20 cellular contexts compared by ENCODE assay signal in genomic region chr7:22843681-22844309, GRCh38. TPM values are rescaled to one million over a fixed set of nuclear protein-coding genes. Genes with fewer than 3 reads are reported as not detected.
DNase-seq lines count a peak whose midpoint lies in the region; ATAC-seq, FAIRE-seq and TF ChIP-seq lines count a peak whose summit lies in the region.
"Had no signal": no experiment of that assay in that cellular context is flagged by ENCODE, and none has a peak within 500 bp of the region (broad histone marks: within the 10 kb centered on the region; RNA-seq: fewer than 3 reads in every experiment).

No MANE protein-coding gene starts in this region.

- H3K23ac ChIP-seq in H1 (ENCODE audit: insufficient read length) = no peak overlapping the region

- H3K9ac ChIP-seq in mammary epithelial cell (ENCODE audit: insufficient read depth, low read length) (no peak overlapping the region), H1 (replicated peaks in 1 of 4; ENCODE audit: extremely low read depth in 1 of 4, low read depth in 3 of 4, low read length in 3 of 4) (no peak overlapping the region), SK-N-SH (no peak overlapping the region)

- no peak for TF ChIP-seq RAD21 in H1 (IDR thresholded peaks at IDR 0.05 in 1 of 2, conservative IDR thresholded peaks at IDR 0.05 in 1 of 2; ENCODE audit: low read depth in 2 of 2, low read length in 2 of 2)
- no peak for TF ChIP-seq RAD21 in SK-N-SH (IDR thresholded peaks at IDR 0.05; ENCODE audit: low read length)

- no peak for ATAC-seq in GM18868 (IDR thresholded peaks at IDR 0.05; ENCODE audit: unreplicated experiment)
- ATAC-seq: A549 had no signal

- H2BK12ac ChIP-seq in H1 (ENCODE audit: low read depth, low read length) = peak overlapping the region; percentile 35; the same call in 1 of the 2 replicates

- H3K79me2 ChIP-seq in mammary epithelial cell (ENCODE audit: insufficient read depth, low read length) (no peaks in the 10 kb centered on the region), H1 (ENCODE audit: control insufficient read depth in 1 of 2, insufficient read depth in 2 of 2, low read length in 2 of 2) (no peaks in the 10 kb centered on the region), SK-N-SH (ENCODE audit: insufficient read depth) (no peaks in the 10 kb centered on the region)

- H3K79me1 ChIP-seq in H1 (ENCODE audit: low read depth, low read length) = no peaks in the 10 kb centered on the region

- in situ Hi-C loops in mammary epithelial cell (cut with MboI; ENCODE audit: low sequenced_read_pairs in 2 of 2) = no loop called here

- no peaks in the 10 kb centered on the region for H4K20me1 ChIP-seq in mammary epithelial cell (ENCODE audit: insufficient read depth, low read length)
- no peaks in the 10 kb centered on the region for H4K20me1 ChIP-seq in H1 (replicated peaks in 1 of 2; ENCODE audit: control insufficient read depth in 1 of 2, insufficient read depth in 2 of 2, low read length in 2 of 2)
- H4K20me1 ChIP-seq in SK-N-SH (ENCODE audit: insufficient read depth) = no peaks in the 10 kb centered on the region

- TF ChIP-seq POLR2A in breast epithelium (IDR thresholded peaks at IDR 0.05) (no peak), H1 (IDR thresholded peaks at IDR 0.05; ENCODE audit: control extremely low read depth in 1 of 2, low read depth in 2 of 2, low read length in 2 of 2) (no peak)

- intact Hi-C loops in breast epithelium (cut with DNase I; ENCODE audit: low total_unique reads) = no loop called here
- intact Hi-C loops in mammary epithelial cell (cut with micrococcal nuclease) = no loop called here

- FAIRE-seq in H1 (lab: Jason Lieb, UNC) = no peak
- FAIRE-seq: A549, GM12891, RCC 7860 had no signal

- H3K14ac ChIP-seq in H1 (ENCODE audit: insufficient read length) = no peak overlapping the region

- no peaks in the 10 kb centered on the region for H3K27me3 Mint-ChIP-seq in osteocyte (ENCODE audit: unreplicated experiment)

- no peak overlapping the region for H3K4me3 Mint-ChIP-seq in osteocyte (ENCODE audit: unreplicated experiment)

- H3K4me1 ChIP-seq in breast epithelium = no peaks in the 10 kb centered on the region
- peaks cover 18% of the 10 kb centered on the region for H3K4me1 ChIP-seq in mammary epithelial cell (ENCODE audit: insufficient read depth, low read length)
- H3K4me1 ChIP-seq in H1 (replicated peaks in 1 of 4; ENCODE audit: control insufficient read depth in 3 of 4, insufficient read depth in 4 of 4, low read length in 3 of 4) = peaks cover 6 to 7% (median 6%) of the 10 kb centered on the region in 4 experiments; a peak in 6 of 7 replicates
- H3K4me1 ChIP-seq in SK-N-SH (ENCODE audit: control insufficient read depth in 1 of 2, insufficient read depth in 2 of 2, low read depth in 1 of 2, low read length in 1 of 2) = peaks cover 0 to 5% of the 10 kb centered on the region in 2 experiments; a peak in 1 of 4 replicates
- H3K4me1 ChIP-seq: A549, BE2C had no signal

- no peak overlapping the region for H3K4ac ChIP-seq in H1 (replicated peaks; ENCODE audit: insufficient read length, low read depth, low read length)

- no peaks in the 10 kb centered on the region for H3K9me2 ChIP-seq in SK-N-SH

- CTCF ChIA-PET in mammary epithelial cell (lab: Charles Lee; ENCODE audit: low non-redundant PET) = no interaction called here
- CTCF ChIA-PET in H1 (lab: Charles Lee; ENCODE audit: partially characterized antibody) = no interaction called here
- CTCF ChIA-PET in SK-N-SH (lab: Yijun Ruan, JAX) = no interaction called here

- H3K27me3 ChIP-seq in breast epithelium = no peaks in the 10 kb centered on the region
- no peaks in the 10 kb centered on the region for H3K27me3 ChIP-seq in mammary epithelial cell (ENCODE audit: insufficient read depth, low read length)
- H3K27me3 ChIP-seq in H1 (replicated peaks in 1 of 4; ENCODE audit: control insufficient read depth in 3 of 4, extremely low read depth in 1 of 4, insufficient read depth in 3 of 4, low read length in 3 of 4) = no peaks in the 10 kb centered on the region
- peaks cover 39% of the 10 kb centered on the region; the same call in 1 of the 2 replicates for H3K27me3 ChIP-seq in SK-N-SH (ENCODE audit: insufficient read depth)
- H3K27me3 ChIP-seq: SJCRH30 had no signal

- H3K36me3 Mint-ChIP-seq in osteocyte (ENCODE audit: unreplicated experiment) = no peaks in the 10 kb centered on the region

- no peak overlapping the region for H3K18ac ChIP-seq in H1 (ENCODE audit: extremely low read depth, low read length)

- DNase-seq in breast epithelium (ENCODE audit: low spot score in 2 of 2) (no peak), mammary epithelial cell (no peak), H1 (ENCODE audit: low read depth in 1 of 2, low spot score in 2 of 2) (no peak), osteocyte (ENCODE audit: extremely low spot score, unreplicated experiment) (no peak), SK-N-SH (no peak), NK-92 (lab: John Stamatoyannopoulos, UW; ENCODE audit: unreplicated experiment) (no peak)
- DNase-seq: BE2C, DMS79, IMR-90, NCI-H1105 treated with DMSO at 0.1 percent for 48 hours, NCI-H2029 treated with DMSO at 0.1 percent for 48 hours, NCI-H2171, NCI-H524 treated with DMSO at 0.1 percent for 48 hours, NCI-H82, OCI-M1, SJCRH30 had no signal

- H3K36me3 ChIP-seq in breast epithelium = no peaks in the 10 kb centered on the region
- H3K36me3 ChIP-seq in mammary epithelial cell (ENCODE audit: insufficient read depth, low read length) = no peaks in the 10 kb centered on the region
- H3K36me3 ChIP-seq in H1 (ENCODE audit: control insufficient read depth in 2 of 4, insufficient read depth in 4 of 4, low read length in 3 of 4) = no peaks in the 10 kb centered on the region
- H3K36me3 ChIP-seq in SK-N-SH (replicated peaks in 1 of 2; ENCODE audit: control insufficient read depth in 1 of 2, insufficient read depth in 2 of 2, low read length in 1 of 2) = no peaks in the 10 kb centered on the region
- H3K36me3 ChIP-seq: BE2C, SJCRH30 had no signal

- no peak overlapping the region for H2BK120ac ChIP-seq in H1 (replicated peaks; ENCODE audit: low read depth, low read length)

- H3K4me2 ChIP-seq in mammary epithelial cell (ENCODE audit: insufficient read depth, low read depth, low read length) = no peak overlapping the region
- no peak overlapping the region for H3K4me2 ChIP-seq in H1 (ENCODE audit: insufficient read depth in 1 of 2, low read depth in 2 of 2, low read length in 2 of 2)
- no peak overlapping the region for H3K4me2 ChIP-seq in SK-N-SH
- H3K4me2 ChIP-seq: A549 had no signal

- H3K27ac ChIP-seq in breast epithelium (peak overlapping the region; percentile 80 to 95), mammary epithelial cell (ENCODE audit: insufficient read depth, low read depth, low read length) (no peak overlapping the region), H1 (ENCODE audit: low read depth, low read length) (no peak overlapping the region), SK-N-SH (ENCODE audit: low read depth in 2 of 2, low read length in 1 of 2) (no peak overlapping the region)
- H3K27ac ChIP-seq: A549, SJCRH30 had no signal

- no peak overlapping the region for H2AK5ac ChIP-seq in H1 (ENCODE audit: low read depth, low read length)

- H4K91ac ChIP-seq in H1 (replicated peaks; ENCODE audit: insufficient read length, low read length) = no peak overlapping the region

- H3K27ac Mint-ChIP-seq in osteocyte (ENCODE audit: unreplicated experiment) = peak overlapping the region; percentile 8

- TF ChIP-seq EP300 in H1 (IDR thresholded peaks at IDR 0.05; ENCODE audit: borderline replicate concordance in 1 of 2, low read depth in 2 of 2, low read length in 2 of 2) (no peak), SK-N-SH (IDR thresholded peaks at IDR 0.05; ENCODE audit: borderline replicate concordance in 1 of 2, low read depth in 1 of 2, low read length in 1 of 2) (no peak)

- H3K23me2 ChIP-seq in H1 (ENCODE audit: low read depth, low read length) = no peaks in the 10 kb centered on the region

- no peaks in the 10 kb centered on the region for H3K9me3 Mint-ChIP-seq in osteocyte (ENCODE audit: unreplicated experiment)

- dilution Hi-C loops in mammary epithelial cell (cut with HindIII; ENCODE audit: low sequenced_read_pairs) = no loop called here

- H2BK15ac ChIP-seq in H1 (ENCODE audit: low read length) = no peak overlapping the region

- no peak overlapping the region for H2BK5ac ChIP-seq in H1 (ENCODE audit: low read depth, low read length)

- H3F3A ChIP-seq in SK-N-SH (replicated peaks; ENCODE audit: insufficient read depth) = no peaks in the 10 kb centered on the region

- POLR2A ChIA-PET in H1 (lab: Charles Lee; ENCODE audit: partially characterized antibody) = interaction anchor here (0.8 to 1.3 kb wide), 2 partner anchors 12 to 21 kb away, joined by 3 to 4 read pairs; no protein-coding TSS in a partner anchor
- POLR2A ChIA-PET in SK-N-SH (lab: Yijun Ruan, JAX) = no interaction called here

- peaks cover 16% of the 10 kb centered on the region for H3K4me1 Mint-ChIP-seq in osteocyte (ENCODE audit: unreplicated experiment)

- no peak for TF ChIP-seq CTCF in breast epithelium (IDR thresholded peaks at IDR 0.05)
- TF ChIP-seq CTCF in mammary epithelial cell (conservative IDR thresholded peaks at IDR 0.05 in 1 of 2, IDR thresholded peaks at IDR 0.05 in 1 of 2; ENCODE audit: extremely low read depth in 1 of 2, insufficient read depth in 1 of 2, low read depth in 1 of 2, low read length in 2 of 2) = no peak
- TF ChIP-seq CTCF in H1 (IDR thresholded peaks at IDR 0.05; ENCODE audit: control extremely low read depth in 1 of 3, insufficient read depth in 1 of 3, low read depth in 1 of 3, low read length in 3 of 3) = no peak
- TF ChIP-seq CTCF in osteocyte (IDR thresholded peaks at IDR 0.05) = no peak
- no peak for TF ChIP-seq CTCF in SK-N-SH (IDR thresholded peaks at IDR 0.05)

- no peak overlapping the region for H4K8ac ChIP-seq in H1 (ENCODE audit: extremely low read depth, insufficient read depth, low read length)

- H3K56ac ChIP-seq in H1 (replicated peaks; ENCODE audit: insufficient read length, low read depth, low read length) = no peak overlapping the region

- H3K4me3 ChIP-seq in breast epithelium (no peak overlapping the region), mammary epithelial cell (replicated peaks in 1 of 3; ENCODE audit: insufficient read depth in 1 of 3, low read depth in 2 of 3, low read length in 3 of 3) (no peak overlapping the region), H1 (ENCODE audit: extremely low read depth in 1 of 4, insufficient read depth in 2 of 4, low read depth in 3 of 4, low read length in 4 of 4) (no peak overlapping the region), SK-N-SH (ENCODE audit: low read depth in 2 of 2, low read length in 1 of 2) (no peak overlapping the region)
- H3K4me3 ChIP-seq: A549, SJCRH30 had no signal

- WGBS in mammary epithelial cell (ENCODE audit: low coverage, missing lambda C conversion rate) = 79% methylated on average over 4 of the region's 4 CpGs
- 64% methylated on average over 4 of the region's 4 CpGs; no CpG with 5 or more reads in 1 of the 2 experiments for WGBS in H1 (ENCODE audit: extremely low coverage in 1 of 2, insufficient coverage in 1 of 2, insufficient read length in 1 of 2, insufficient replicate concordance in 2 of 2, low coverage in 1 of 2, low lambda C conversion rate in 2 of 2, missing lambda C conversion rate in 1 of 2), 2 experiments
- 53% methylated on average over 4 of the region's 4 CpGs for WGBS in SK-N-SH (ENCODE audit: low lambda C conversion rate)

- no TSS peak for BruUV-seq in mammary epithelial cell (replicated peaks; lab: Mats Ljungman, UMichigan)

- H3K9me3 ChIP-seq in breast epithelium (no peaks in the 10 kb centered on the region), mammary epithelial cell (replicated peaks; ENCODE audit: insufficient read depth, low read length) (no peaks in the 10 kb centered on the region), H1 (ENCODE audit: insufficient read depth in 2 of 2, low read depth in 1 of 2, low read length in 1 of 2) (no peaks in the 10 kb centered on the region), SK-N-SH (no peaks in the 10 kb centered on the region)
- H3K9me3 ChIP-seq: A549, BE2C, SJCRH30 had no signal

- no peak overlapping the region for H4K5ac ChIP-seq in H1 (ENCODE audit: insufficient read length, low read depth, low read length)

- no peak overlapping the region for H2BK20ac ChIP-seq in H1 (ENCODE audit: low read length)

- H2AFZ ChIP-seq in mammary epithelial cell (ENCODE audit: low read depth, low read length) (no peak overlapping the region), H1 (ENCODE audit: low read length) (0 out of 2 replicates have a peak overlapping the region, but pooled peaks have one; percentile 20), SK-N-SH (ENCODE audit: low read depth) (no peak overlapping the region)

RNA-seq across cellular contexts. Expression of gene TOMM7, which starts 21.1 kb away (rescaled TPM):
- total RNA-seq in breast epithelium (100 to 1,000 TPM; 191 to 304 (median 210) TPM), mammary epithelial cell (100 to 1,000 TPM in 1 of 2 donors, 10 to 100 TPM in 1; 77.5 to 239 TPM), osteocyte (256 and 292 TPM in 2 replicates)
- polyA plus RNA-seq in mammary epithelial cell (267 TPM), H1 (2011; rRNA removed) (277 and 508 TPM in 2 replicates), SK-N-SH (2012; rRNA removed) (453 and 546 TPM in 2 replicates)
- 104 TPM for polyA minus RNA-seq in mammary epithelial cell
- 389 and 406 TPM in 2 replicates for total RNA-seq in H1 (2021; fragmentation: NEBNext Ultra II Directional; extraction: Animal tissue kit (Norgen Biotek cat#: 25700))
- polyA plus RNA-seq in H1 (2011; cell fraction: cytosol; rRNA removed) = 339 TPM
- polyA plus RNA-seq in H1 (2011; cell fraction: nucleus; rRNA removed) = 107 TPM
- polyA plus RNA-seq in H1 (2012, experiment 1 of 2) = 385 to 924 TPM (median 902 TPM) in 4 replicates
- 199 TPM for polyA plus RNA-seq in H1 (2012, experiment 2 of 2)
- polyA plus RNA-seq in H1 (2013, experiment 1 of 2) = 691 TPM
- polyA plus RNA-seq in H1 (2013, experiment 2 of 2) = 740 TPM
- polyA minus RNA-seq in H1 (2011; rRNA and poly(A)+ RNA removed) = 61.9 and 62.2 TPM in 2 replicates
- polyA minus RNA-seq in H1 (2011; cell fraction: cytosol; rRNA and poly(A)+ RNA removed) = 93.4 TPM
- polyA minus RNA-seq in H1 (2011; cell fraction: nucleus; rRNA and poly(A)+ RNA removed) = 146 TPM
- 577 and 786 TPM in 2 replicates for polyA plus RNA-seq in SK-N-SH (2012; cell fraction: cytosol; rRNA removed)
- polyA plus RNA-seq in SK-N-SH (2012; cell fraction: nucleus; rRNA removed) = 127 and 172 TPM in 2 replicates

Comparison
In these comparisons a context has a peak if more than half of its experiments do, and no peak if none do; other contexts are left out.
1. H3K27ac ChIP-seq: peak in breast epithelium (2 of 2); none in mammary epithelial cell (single experiment), H1 (single experiment) and SK-N-SH (0 of 2).